ENCODE assay signal across 1 cellular context in the genomic region with DNA sequence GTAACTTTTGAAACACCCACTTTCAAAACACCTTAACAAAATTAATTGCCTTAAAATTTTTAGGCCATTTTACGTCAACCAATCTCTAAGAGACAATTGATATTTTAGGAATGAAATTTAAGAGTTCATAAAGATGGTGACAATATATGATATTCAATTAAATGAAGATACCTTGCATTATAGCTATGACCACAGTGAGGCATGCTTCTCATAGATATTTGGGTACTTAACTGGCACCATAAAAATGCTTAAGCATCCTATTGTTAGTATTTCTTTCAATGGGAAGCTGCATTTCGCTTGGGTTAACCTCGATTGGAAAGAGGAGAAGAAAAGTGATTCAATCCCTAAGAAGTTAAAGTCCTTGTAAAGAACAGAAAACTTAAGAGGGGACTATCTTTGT.
TF ChIP-seq lines count a peak whose summit lies in the region.

No MANE protein-coding gene starts in this region.

TF ChIP-seq in IMR-90, 13 proteins besides CTCF, POLR2A, EP300 and RAD21 (continued from another document):
- no peak for TF ChIP-seq SMC3 (IDR thresholded peaks at IDR 0.05; ENCODE audit: low read depth, low read length)
- TF ChIP-seq MXI1 (IDR thresholded peaks at IDR 0.05; ENCODE audit: borderline replicate concordance, low read depth, low read length): no peak
